Comparison of ENCODE assay signal across 1 cellular context in the genomic region with DNA sequence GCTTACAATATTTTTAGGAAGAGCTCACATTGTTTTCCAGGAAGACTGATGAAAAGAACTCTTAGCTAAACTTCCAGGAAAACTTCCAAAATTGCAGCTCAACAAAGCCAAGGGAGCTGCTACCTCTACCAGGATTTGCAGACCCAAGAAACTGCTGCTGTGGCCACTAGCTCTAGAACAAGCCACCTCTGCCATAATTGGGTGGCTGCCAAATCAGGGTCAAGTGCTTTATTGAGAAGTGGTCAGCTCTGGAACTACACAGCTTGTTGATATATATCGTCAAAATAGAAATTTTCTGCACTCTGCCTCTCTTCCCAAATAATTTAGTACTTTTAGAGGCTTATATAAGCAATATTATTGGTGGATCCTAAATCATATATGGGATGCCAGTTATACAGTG.
TF ChIP-seq lines count a peak whose summit lies in the region.

No MANE protein-coding gene starts in this region.

TF ChIP-seq in GM23338, 12 proteins besides CTCF, POLR2A, EP300 and RAD21:
- TF ChIP-seq, protein P1, sequence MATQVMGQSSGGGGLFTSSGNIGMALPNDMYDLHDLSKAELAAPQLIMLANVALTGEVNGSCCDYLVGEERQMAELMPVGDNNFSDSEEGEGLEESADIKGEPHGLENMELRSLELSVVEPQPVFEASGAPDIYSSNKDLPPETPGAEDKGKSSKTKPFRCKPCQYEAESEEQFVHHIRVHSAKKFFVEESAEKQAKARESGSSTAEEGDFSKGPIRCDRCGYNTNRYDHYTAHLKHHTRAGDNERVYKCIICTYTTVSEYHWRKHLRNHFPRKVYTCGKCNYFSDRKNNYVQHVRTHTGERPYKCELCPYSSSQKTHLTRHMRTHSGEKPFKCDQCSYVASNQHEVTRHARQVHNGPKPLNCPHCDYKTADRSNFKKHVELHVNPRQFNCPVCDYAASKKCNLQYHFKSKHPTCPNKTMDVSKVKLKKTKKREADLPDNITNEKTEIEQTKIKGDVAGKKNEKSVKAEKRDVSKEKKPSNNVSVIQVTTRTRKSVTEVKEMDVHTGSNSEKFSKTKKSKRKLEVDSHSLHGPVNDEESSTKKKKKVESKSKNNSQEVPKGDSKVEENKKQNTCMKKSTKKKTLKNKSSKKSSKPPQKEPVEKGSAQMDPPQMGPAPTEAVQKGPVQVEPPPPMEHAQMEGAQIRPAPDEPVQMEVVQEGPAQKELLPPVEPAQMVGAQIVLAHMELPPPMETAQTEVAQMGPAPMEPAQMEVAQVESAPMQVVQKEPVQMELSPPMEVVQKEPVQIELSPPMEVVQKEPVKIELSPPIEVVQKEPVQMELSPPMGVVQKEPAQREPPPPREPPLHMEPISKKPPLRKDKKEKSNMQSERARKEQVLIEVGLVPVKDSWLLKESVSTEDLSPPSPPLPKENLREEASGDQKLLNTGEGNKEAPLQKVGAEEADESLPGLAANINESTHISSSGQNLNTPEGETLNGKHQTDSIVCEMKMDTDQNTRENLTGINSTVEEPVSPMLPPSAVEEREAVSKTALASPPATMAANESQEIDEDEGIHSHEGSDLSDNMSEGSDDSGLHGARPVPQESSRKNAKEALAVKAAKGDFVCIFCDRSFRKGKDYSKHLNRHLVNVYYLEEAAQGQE (IDR thresholded peaks at IDR 0.05; ENCODE audit: unreplicated experiment) = no peak
